Comparison of ENCODE assay signal across 9 cellular contexts in the genomic region with DNA sequence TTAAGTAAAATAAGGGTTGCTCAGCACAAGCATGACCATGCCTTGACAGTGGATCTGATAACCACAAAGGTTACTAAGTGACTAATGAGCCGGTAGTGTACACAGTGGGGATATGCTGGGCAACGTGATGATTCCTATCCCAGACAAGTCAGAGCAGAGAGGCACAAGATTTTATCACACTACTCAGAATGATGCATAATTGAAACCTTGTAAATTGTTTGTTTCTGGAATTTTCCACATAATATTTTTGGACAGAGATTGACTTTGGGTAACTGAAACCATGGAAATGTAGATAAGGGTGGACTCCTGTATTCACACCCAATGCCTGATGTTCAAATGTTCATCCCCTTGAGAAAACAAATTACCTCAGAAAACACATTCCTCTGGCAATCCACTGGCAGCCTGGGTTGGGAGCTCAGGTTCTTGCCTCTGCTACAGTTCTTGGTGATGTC. TPM values are rescaled to one million over a fixed set of nuclear protein-coding genes. Genes with fewer than 3 reads are reported as not detected.
DNase-seq lines count a peak whose midpoint lies in the region; ATAC-seq and TF ChIP-seq lines count a peak whose summit lies in the region.
"Had no signal": no experiment of that assay in that cellular context is flagged by ENCODE, and none has a peak within 500 bp of the region (broad histone marks: within the 10 kb centered on the region; RNA-seq: fewer than 3 reads in every experiment).

No MANE protein-coding gene starts in this region.

- no peaks in the 10 kb centered on the region for H3K27me3 ChIP-seq in brain microvascular endothelial cell (replicated peaks)
- no peaks in the 10 kb centered on the region for H3K27me3 ChIP-seq in tibial nerve

- TF ChIP-seq CTCF in brain microvascular endothelial cell (IDR thresholded peaks at IDR 0.05; ENCODE audit: low read depth, low read length, missing control alignments) = no peak
- TF ChIP-seq CTCF in tibial nerve (IDR thresholded peaks at IDR 0.05) = no peak

- H3K27ac ChIP-seq in brain microvascular endothelial cell (no peak overlapping the region), tibial nerve (no peak overlapping the region)

- H3K4me1 ChIP-seq in tibial nerve = no peaks in the 10 kb centered on the region

- TF ChIP-seq EP300 in tibial nerve (IDR thresholded peaks at IDR 0.05) = no peak

- H3K36me3 ChIP-seq in brain microvascular endothelial cell (replicated peaks) (no peaks in the 10 kb centered on the region), tibial nerve (no peaks in the 10 kb centered on the region)

- no peak for TF ChIP-seq POLR2A in tibial nerve (IDR thresholded peaks at IDR 0.05)

- in situ Hi-C loops in brain microvascular endothelial cell (cut with HindIII; ENCODE audit: low pct_ligation_motif_present, low sequenced_read_pairs) = no loop called here

- H3K4me3 ChIP-seq in brain microvascular endothelial cell (ENCODE audit: low read depth, low read length) = no peak overlapping the region
- no peak overlapping the region for H3K4me3 ChIP-seq in tibial nerve
- H3K4me3 ChIP-seq: skin epidermis had no signal

- peak; percentile 89 for DNase-seq in A172 (ENCODE audit: low spot score)
- peak; percentile 90 for DNase-seq in brain microvascular endothelial cell
- no peak for DNase-seq in stimulated activated naive CD8-positive, alpha-beta T cell treated with anti-CD3 and anti-CD28 coated beads, Interleukin-15, Interleukin-2, amounts not matched to agents 100 U/mL and 50 U/mL, for 24 hours
- DNase-seq in tibial nerve (ENCODE audit: low spot score in 2 of 2) = no peak
- DNase-seq in MV-4-11 (lab: John Stamatoyannopoulos, UW) = no peak
- no peak for DNase-seq in NCI-H1694 (lab: John Stamatoyannopoulos, UW)

- WGBS in tibial nerve, 2 donors = 56 to 71% methylated on average over 2 of the region's 2 CpGs

- H3K9me3 ChIP-seq in tibial nerve = no peaks in the 10 kb centered on the region

- peak; percentile 88 for ATAC-seq in GM19023 (IDR thresholded peaks at IDR 0.05; ENCODE audit: unreplicated experiment)
- peak; percentile 100 for ATAC-seq in HG03175 (IDR thresholded peaks at IDR 0.05; ENCODE audit: unreplicated experiment)
- ATAC-seq in stimulated activated naive CD8-positive, alpha-beta T cell treated with anti-CD3 and anti-CD28 coated beads, Interleukin-15, Interleukin-2, amounts not matched to agents 100 U/mL and 50 U/mL, for 24 hours = peak; percentile 100

RNA-seq across cellular contexts. Expression of gene ERAP1, which starts 16.2 kb away (rescaled TPM):
- total RNA-seq in A172 (2014; rRNA removed; shearing (Covaris generic)) = 22.0 and 24.1 TPM in 2 replicates
- 10 to 100 TPM; 18.8 to 28.5 (median 22.5) TPM for total RNA-seq in tibial nerve

RNA-seq across cellular contexts. Expression of gene ERAP2, which starts 52.4 kb away (rescaled TPM):
- 91.9 and 97.0 TPM in 2 replicates for total RNA-seq in A172 (2014; rRNA removed; shearing (Covaris generic))
- total RNA-seq in tibial nerve = 10 to 100 TPM in 3 of 4 donors, 1 to 10 TPM in 1; 9.9 to 18.6 (median 12.2) TPM

Comparison
In these comparisons a context has a peak if more than half of its experiments do, and no peak if none do; other contexts are left out.
1. DNase-seq: peak in A172 (single experiment) and brain microvascular endothelial cell (single experiment); none in stimulated activated naive CD8-positive, alpha-beta T cell treated with anti-CD3 and anti-CD28 coated beads, Interleukin-15, Interleukin-2, amounts not matched to agents 100 U/mL and 50 U/mL, for 24 hours (single experiment), tibial nerve (0 of 2), MV-4-11 (single experiment) and NCI-H1694 (single experiment).
2. Peak in every context shown above with its lines, with median percentiles within 50 percentile points of each other: ATAC-seq.